Comparison of ENCODE assay signal across 17 cellular contexts in genomic region chr6:3727593-3728108, GRCh38.
"Had no signal": no experiment of that assay in that cellular context is flagged by ENCODE, and none has a peak within 500 bp of the region (broad histone marks: within the 10 kb centered on the region; RNA-seq: fewer than 3 reads in every experiment).

No MANE protein-coding gene starts in this region.

- H3K27me3 Mint-ChIP-seq: stimulated activated memory B cell treated with anti-CD40 and anti-IgM and Interleukin-4, amounts not matched to agents 10 μg/mL and 1 μg/mL and 100 μg/mL, for 72 hours had no signal

- H3K27me3 ChIP-seq: heart right ventricle, right lobe of liver, transverse colon had no signal

- H3K4me1 ChIP-seq: parathyroid adenoma had no signal

- H3K27ac ChIP-seq: parathyroid adenoma, prostate gland, right lobe of liver, transverse colon had no signal

- H3K9me3 Mint-ChIP-seq: naive thymus-derived CD4-positive, alpha-beta T cell; stimulated activated memory B cell treated with anti-CD40 and anti-IgM and Interleukin-4, amounts not matched to agents 10 μg/mL and 1 μg/mL and 100 μg/mL, for 72 hours; stimulated activated naive CD8-positive, alpha-beta T cell treated with anti-CD3 and anti-CD28 coated beads, Interleukin-15, Interleukin-2, amounts not matched to agents 100 ng/mL and 50 ng/mL, for 24 hours had no signal

- H3K9me3 ChIP-seq: heart right ventricle, prostate gland, right lobe of liver, transverse colon had no signal

- H3K36me3 Mint-ChIP-seq: naive thymus-derived CD4-positive, alpha-beta T cell had no signal

- H3K27ac Mint-ChIP-seq: naive thymus-derived CD4-positive, alpha-beta T cell; stimulated activated memory B cell treated with anti-CD40 and anti-IgM and Interleukin-4, amounts not matched to agents 10 μg/mL and 1 μg/mL and 100 μg/mL, for 72 hours; stimulated activated naive CD8-positive, alpha-beta T cell treated with anti-CD3 and anti-CD28 coated beads, Interleukin-15, Interleukin-2, amounts not matched to agents 100 ng/mL and 50 ng/mL, for 24 hours had no signal

- H3K36me3 ChIP-seq: prostate gland, transverse colon had no signal

- H3K4me3 ChIP-seq: heart right ventricle, prostate gland, right lobe of liver, transverse colon had no signal

- H3K4me3 Mint-ChIP-seq: naive thymus-derived CD4-positive, alpha-beta T cell; stimulated activated memory B cell treated with anti-CD40 and anti-IgM and Interleukin-4, amounts not matched to agents 10 μg/mL and 1 μg/mL and 100 μg/mL, for 72 hours; stimulated activated naive CD8-positive, alpha-beta T cell treated with anti-CD3 and anti-CD28 coated beads, Interleukin-15, Interleukin-2, amounts not matched to agents 100 ng/mL and 50 ng/mL, for 24 hours had no signal

- DNase-seq: effector CD4-positive, alpha-beta T cell; heart right ventricle; islet precursor cell; mammary epithelial cell; naive thymus-derived CD4-positive, alpha-beta T cell; nucleus accumbens; stimulated activated CD4-positive, alpha-beta T cell treated with anti-CD3 and anti-CD28 coated beads, Interleukin-15, amount 100 ng/mL, for 24 hours; stimulated activated CD4-positive, alpha-beta T cell treated with anti-CD3 and anti-CD28 coated beads, Interleukin-1b, Interleukin-23, amount 100 ng/mL, for 48 hours; stimulated activated CD4-positive, alpha-beta T cell treated with anti-CD3 and anti-CD28 coated beads, Interleukin-4, amount 100 ng/mL, for 24 hours; transverse colon had no signal

- ATAC-seq: esophagus mucosa; heart right ventricle; left lobe of liver; naive thymus-derived CD4-positive, alpha-beta T cell; right lobe of liver; stimulated activated memory B cell treated with anti-CD40 and anti-IgM and Interleukin-4, amounts not matched to agents 10 μg/mL and 1 μg/mL and 100 μg/mL, for 72 hours had no signal
